Comparison of ENCODE assay signal across 14 cellular contexts in genomic region chr4:37988670-37989069, GRCh38. TPM values are rescaled to one million over a fixed set of nuclear protein-coding genes. Genes with fewer than 3 reads are reported as not detected.
A peak's percentile ranks its signal among the peaks of the same experiment; 100 is the strongest.
DNase-seq lines count a peak whose midpoint lies in the region; FAIRE-seq and TF ChIP-seq lines count a peak whose summit lies in the region.
"Had no signal": no experiment of that assay in that cellular context is flagged by ENCODE, and none has a peak within 500 bp of the region (broad histone marks: within the 10 kb centered on the region; RNA-seq: fewer than 3 reads in every experiment).

No MANE protein-coding gene starts in this region.

- H2BK5ac ChIP-seq in mesendoderm (ENCODE audit: low read length): no peak overlapping the region

- H3K18ac ChIP-seq in mesendoderm (ENCODE audit: low read length): no peak overlapping the region

- no peaks in the 10 kb centered on the region for H3K27me3 ChIP-seq in breast epithelium
- H3K27me3 ChIP-seq in mammary epithelial cell (ENCODE audit: insufficient read depth, low read length): no peaks in the 10 kb centered on the region
- no peaks in the 10 kb centered on the region for H3K27me3 ChIP-seq in astrocyte (ENCODE audit: insufficient read depth, low read length)
- no peaks in the 10 kb centered on the region for H3K27me3 ChIP-seq in mesendoderm (ENCODE audit: insufficient read depth, low read length, poor library complexity)
- H3K27me3 ChIP-seq in transverse colon: no peaks in the 10 kb centered on the region
- no peaks in the 10 kb centered on the region for H3K27me3 ChIP-seq in small intestine (ENCODE audit: control insufficient read depth in 2 of 2, insufficient read depth in 2 of 2, low read length in 2 of 2)

- H3K4me2 ChIP-seq in mammary epithelial cell (ENCODE audit: insufficient read depth, low read depth, low read length) (no peak overlapping the region), astrocyte (ENCODE audit: low read length) (no peak overlapping the region), mesendoderm (ENCODE audit: low read length) (no peak overlapping the region)

- H3K4me1 ChIP-seq in breast epithelium (no peaks in the 10 kb centered on the region), mammary epithelial cell (ENCODE audit: insufficient read depth, low read length) (no peaks in the 10 kb centered on the region), astrocyte (ENCODE audit: insufficient read depth, low read length) (no peaks in the 10 kb centered on the region), mesendoderm (ENCODE audit: control insufficient read depth, low read depth, low read length) (peaks cover 24% of the 10 kb centered on the region), transverse colon (peaks cover 4 to 24% (median 12%) of the 10 kb centered on the region in 4 donors), small intestine (ENCODE audit: control insufficient read depth in 2 of 2, insufficient read depth in 1 of 2, low read depth in 1 of 2, low read length in 1 of 2) (no peaks in the 10 kb centered on the region)

- no peaks in the 10 kb centered on the region for H3K36me3 Mint-ChIP-seq in astrocyte (ENCODE audit: low read depth, unreplicated experiment)

- TF ChIP-seq POLR2A in breast epithelium (IDR thresholded peaks at IDR 0.05) (no peak), transverse colon (IDR thresholded peaks at IDR 0.05) (no peak)

- H3K27me3 Mint-ChIP-seq in astrocyte (ENCODE audit: low read depth, unreplicated experiment): no peaks in the 10 kb centered on the region

- no peak overlapping the region for H3K4me3 ChIP-seq in breast epithelium
- no peak overlapping the region for H3K4me3 ChIP-seq in mammary epithelial cell (replicated peaks in 1 of 3; ENCODE audit: insufficient read depth in 1 of 3, low read depth in 2 of 3, low read length in 3 of 3)
- H3K4me3 ChIP-seq in astrocyte (ENCODE audit: insufficient read depth, low read depth, low read length): no peak overlapping the region
- H3K4me3 ChIP-seq in mesendoderm (ENCODE audit: low read length): no peak overlapping the region
- no peak overlapping the region for H3K4me3 ChIP-seq in transverse colon
- no peak overlapping the region for H3K4me3 ChIP-seq in small intestine (ENCODE audit: low read depth in 1 of 2, low read length in 2 of 2)

- H3K27ac Mint-ChIP-seq in astrocyte (ENCODE audit: unreplicated experiment): no peak overlapping the region

- no peaks in the 10 kb centered on the region for H3K9me3 Mint-ChIP-seq in astrocyte (ENCODE audit: unreplicated experiment)
- H3K9me3 Mint-ChIP-seq: neural crest cell had no signal

- no peak overlapping the region for H3K23ac ChIP-seq in mesendoderm (ENCODE audit: low read length)

- dilution Hi-C loops in mammary epithelial cell (cut with HindIII; ENCODE audit: low sequenced_read_pairs): no loop called here

- peak overlapping the region; percentile 85 for H2BK120ac ChIP-seq in mesendoderm (ENCODE audit: low read depth, low read length)

- TF ChIP-seq EP300 in transverse colon (IDR thresholded peaks at IDR 0.05; ENCODE audit: low read depth): no peak

- peaks cover 3% of the 10 kb centered on the region for H3K4me1 Mint-ChIP-seq in astrocyte (ENCODE audit: low read depth, unreplicated experiment)

- no peak overlapping the region for H2AK5ac ChIP-seq in mesendoderm (ENCODE audit: low read length)

- H3K9ac ChIP-seq in mammary epithelial cell (ENCODE audit: insufficient read depth, low read length): no peak overlapping the region
- H3K9ac ChIP-seq in astrocyte (ENCODE audit: low read length): no peak overlapping the region
- no peak overlapping the region for H3K9ac ChIP-seq in mesendoderm (ENCODE audit: low read length)

- CTCF ChIA-PET in mammary epithelial cell (lab: Charles Lee; ENCODE audit: low non-redundant PET): no interaction called here

- no peak overlapping the region for H3K4ac ChIP-seq in mesendoderm (ENCODE audit: low read depth, low read length)

- peaks cover 5% of the 10 kb centered on the region for H3K79me1 ChIP-seq in mesendoderm (ENCODE audit: low read length)

- no peaks in the 10 kb centered on the region for H3K9me3 ChIP-seq in breast epithelium
- no peaks in the 10 kb centered on the region for H3K9me3 ChIP-seq in mammary epithelial cell (replicated peaks; ENCODE audit: insufficient read depth, low read length)
- H3K9me3 ChIP-seq in astrocyte (ENCODE audit: insufficient read depth, low read depth, low read length): no peaks in the 10 kb centered on the region
- H3K9me3 ChIP-seq in transverse colon: no peaks in the 10 kb centered on the region
- no peaks in the 10 kb centered on the region for H3K9me3 ChIP-seq in small intestine (ENCODE audit: control insufficient read depth, low read depth)

- H4K20me1 ChIP-seq in mammary epithelial cell (ENCODE audit: insufficient read depth, low read length) (no peaks in the 10 kb centered on the region), astrocyte (ENCODE audit: insufficient read depth, low read length) (peaks cover 39% of the 10 kb centered on the region)

- 75% methylated on average over 5 of the region's 5 CpGs for WGBS in mammary epithelial cell (ENCODE audit: low coverage, missing lambda C conversion rate)
- WGBS in mesendoderm (ENCODE audit: extremely low coverage, insufficient coverage, low lambda C conversion rate): no CpG with 5 or more reads among the region's 5 CpGs
- 79 to 93% methylated on average over 4 to 5 of the region's 5 CpGs for WGBS in transverse colon (ENCODE audit: low coverage in 1 of 2), 2 donors
- 74 to 89% (median 78%) methylated on average over 5 of the region's 5 CpGs for WGBS in small intestine, 3 donors

- in situ Hi-C loops in mammary epithelial cell (cut with MboI; ENCODE audit: low sequenced_read_pairs in 2 of 2) (no loop called here), transverse colon (cut with MboI; ENCODE audit: low pct_ligation_motif_present in 1 of 4, low pct_unique_long_range_greater_than_20kb in 1 of 4, low sequenced_read_pairs in 3 of 4) (no loop called here)

- H3K36me3 ChIP-seq in breast epithelium: no peaks in the 10 kb centered on the region
- H3K36me3 ChIP-seq in mammary epithelial cell (ENCODE audit: insufficient read depth, low read length): no peaks in the 10 kb centered on the region
- H3K36me3 ChIP-seq in astrocyte (ENCODE audit: insufficient read depth, low read length): no peaks in the 10 kb centered on the region
- no peaks in the 10 kb centered on the region for H3K36me3 ChIP-seq in mesendoderm (ENCODE audit: control insufficient read depth, insufficient read depth, low read length)
- no peaks in the 10 kb centered on the region for H3K36me3 ChIP-seq in transverse colon
- peaks cover 0 to 2% of the 10 kb centered on the region in 2 donors for H3K36me3 ChIP-seq in small intestine (ENCODE audit: control insufficient read depth in 2 of 2, insufficient read depth in 2 of 2, low read length in 2 of 2)

- TF ChIP-seq CTCF in breast epithelium (IDR thresholded peaks at IDR 0.05) (no peak), mammary epithelial cell (conservative IDR thresholded peaks at IDR 0.05 in 1 of 2, IDR thresholded peaks at IDR 0.05 in 1 of 2; ENCODE audit: extremely low read depth in 1 of 2, insufficient read depth in 1 of 2, low read depth in 1 of 2, low read length in 2 of 2) (no peak), astrocyte (IDR thresholded peaks at IDR 0.05; ENCODE audit: insufficient read depth, low read depth, low read length) (no peak), transverse colon (IDR thresholded peaks at IDR 0.05) (no peak)

- no peak overlapping the region for H3K4me3 Mint-ChIP-seq in astrocyte (ENCODE audit: unreplicated experiment)
- H3K4me3 Mint-ChIP-seq: neural crest cell had no signal

- H4K5ac ChIP-seq in mesendoderm (ENCODE audit: low read length): no peak overlapping the region

- H3K79me2 ChIP-seq in mammary epithelial cell (ENCODE audit: insufficient read depth, low read length) (peaks cover 26% of the 10 kb centered on the region), astrocyte (ENCODE audit: insufficient read depth, low read length) (peaks cover 77% of the 10 kb centered on the region), mesendoderm (ENCODE audit: control insufficient read depth, insufficient read depth, low read length) (peaks cover 30% of the 10 kb centered on the region)

- H2AFZ ChIP-seq in mammary epithelial cell (ENCODE audit: low read depth, low read length) (no peak overlapping the region), astrocyte (ENCODE audit: low read depth, low read length) (no peak overlapping the region)

- no TSS peak for BruUV-seq in mammary epithelial cell (replicated peaks; lab: Mats Ljungman, UMichigan)

- H4K8ac ChIP-seq in mesendoderm (ENCODE audit: low read depth, low read length): no peak overlapping the region

- H3K27ac ChIP-seq in breast epithelium (peak overlapping the region; percentile 41 to 50), mammary epithelial cell (ENCODE audit: insufficient read depth, low read depth, low read length) (no peak overlapping the region), astrocyte (ENCODE audit: low read depth, low read length) (no peak overlapping the region), mesendoderm (ENCODE audit: low read depth, low read length) (peak overlapping the region; percentile 16), transverse colon (peak overlapping the region; percentile 51 to 72 (median 70)), small intestine (ENCODE audit: low read depth in 1 of 2, low read length in 1 of 2) (no peak overlapping the region)

- peak overlapping the region; percentile 59 for H3K56ac ChIP-seq in mesendoderm (ENCODE audit: low read length)

- intact Hi-C loops in breast epithelium (cut with DNase I; ENCODE audit: low total_unique reads) (no loop called here), mammary epithelial cell (cut with micrococcal nuclease) (no loop called here), transverse colon (cut with DNase I; ENCODE audit: low total_unique reads) (no loop called here)

- no peak for DNase-seq in breast epithelium (ENCODE audit: low spot score in 2 of 2)
- no peak for DNase-seq in mammary epithelial cell
- peak; percentile 28 for DNase-seq in astrocyte (ENCODE audit: low read depth)
- DNase-seq in mesendoderm: peak; percentile 94
- DNase-seq in transverse colon: no peak
- DNase-seq in hypothalamus (lab: John Stamatoyannopoulos, UW): no peak
- DNase-seq in small intestine: no peak
- no peak for DNase-seq in AG08395 (ENCODE audit: low spot score)
- DNase-seq: activated CD8-positive, alpha-beta memory T cell treated with anti-CD3 and anti-CD28 coated beads, Interleukin-2, amount 50 U/mL, for 48 hours; amniotic stem cell had no signal

- no peak overlapping the region for H2BK15ac ChIP-seq in mesendoderm (replicated peaks; ENCODE audit: low read depth)

- FAIRE-seq in astrocyte (lab: Jason Lieb, UNC) (no peak), small intestine (lab: Jason Lieb, UNC) (no peak)
- FAIRE-seq: A204.1, keratinocyte had no signal

RNA-seq across cellular contexts. Expression of gene PTTG2, which starts 28.5 kb away (rescaled TPM):
- total RNA-seq in breast epithelium (1 to 10 TPM in 1 of 3 donors, not detected in 2; 1.3 TPM), mammary epithelial cell (not detected), astrocyte (not detected in 2 replicates), transverse colon (1 to 10 TPM in 2 of 4 donors, not detected in 2; 2.6 to 3.8 TPM)
- polyA plus RNA-seq in mammary epithelial cell (not detected), small intestine (under 1 TPM in 1 of 3 donors, not detected in 2; 0.09 TPM)
- polyA minus RNA-seq in mammary epithelial cell: not detected
- polyA plus RNA-seq in mesendoderm (2013, experiment 1 of 2): not detected
- not detected for polyA plus RNA-seq in mesendoderm (2013, experiment 2 of 2)
- total RNA-seq: dermis microvascular lymphatic vessel endothelial cell, neural crest cell had no signal
- polyA plus RNA-seq: keratinocyte had no signal

Comparison
In these comparisons a context has a peak if more than half of its experiments do, and no peak if none do; other contexts are left out.
1. H3K27ac ChIP-seq: peak in breast epithelium (2 of 2), mesendoderm (single experiment) and transverse colon (4 of 4); none in mammary epithelial cell (single experiment), astrocyte (single experiment) and small intestine (0 of 2).
2. DNase-seq: peak in astrocyte (single experiment) and mesendoderm (single experiment); none in breast epithelium (0 of 2), mammary epithelial cell (single experiment), transverse colon (single experiment), hypothalamus (0 of 51), small intestine (single experiment) and AG08395 (single experiment).